ENCODE assay signal across 18 cellular contexts in the genomic region with DNA sequence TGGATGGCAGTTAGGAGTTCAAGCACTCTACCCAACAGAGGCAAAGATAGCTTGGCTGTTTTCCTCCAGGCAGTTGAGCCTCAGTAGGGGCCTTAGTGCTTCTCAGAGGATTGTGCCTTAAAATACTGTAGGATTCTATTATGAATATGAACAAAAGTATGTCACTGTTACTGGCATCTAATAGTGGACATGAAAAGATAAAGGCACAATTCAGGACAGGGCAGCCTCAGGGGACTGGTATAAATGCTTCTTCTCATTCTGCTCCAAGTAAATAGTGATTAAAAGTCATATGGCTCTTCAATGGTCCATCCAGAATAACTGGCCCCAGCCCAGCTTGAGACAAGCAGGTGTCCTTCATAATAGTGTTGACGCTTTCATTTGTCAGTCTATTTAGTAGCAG. TPM values are rescaled to one million over a fixed set of nuclear protein-coding genes. Genes with fewer than 3 reads are reported as not detected.
DNase-seq lines count a peak whose midpoint lies in the region; TF ChIP-seq lines count a peak whose summit lies in the region.
"Had no signal": no experiment of that assay in that cellular context is flagged by ENCODE, and none has a peak within 500 bp of the region (broad histone marks: within the 10 kb centered on the region; RNA-seq: fewer than 3 reads in every experiment).

No MANE protein-coding gene starts in this region.

- H3K36me3 ChIP-seq in CD8-positive, alpha-beta memory T cell (ENCODE audit: insufficient read depth, low read length) = no peaks in the 10 kb centered on the region
- H3K36me3 ChIP-seq: BLaER1, MG63, SJCRH30 had no signal

- H3K36me3 Mint-ChIP-seq in type B pancreatic cell = no peaks in the 10 kb centered on the region
- no peaks in the 10 kb centered on the region for H3K36me3 Mint-ChIP-seq in CD8-positive, alpha-beta memory T cell
- H3K36me3 Mint-ChIP-seq: CD4-positive, CD25-positive, alpha-beta regulatory T cell had no signal

- no peaks in the 10 kb centered on the region for H3K4me1 ChIP-seq in CD8-positive, alpha-beta memory T cell (ENCODE audit: insufficient read depth, low read length)
- H3K4me1 ChIP-seq: BLaER1, SJCRH30 had no signal

- no peak overlapping the region for H3K4me3 ChIP-seq in CD8-positive, alpha-beta memory T cell (ENCODE audit: low read length)
- H3K4me3 ChIP-seq: BLaER1, MG63, PC-9, SJCRH30 had no signal

- peak; percentile 5 for DNase-seq in NCI-H2029 (lab: John Stamatoyannopoulos, UW)
- no peak for DNase-seq in NCI-H2029 treated with DMSO at 0.1 percent for 48 hours (lab: John Stamatoyannopoulos, UW)
- DNase-seq in NCI-H1930 (lab: John Stamatoyannopoulos, UW) = peak; percentile 87 to 92
- DNase-seq in NCI-H774 (lab: John Stamatoyannopoulos, UW) = peak; percentile 58
- DNase-seq in type B pancreatic cell (ENCODE audit: extremely low spot score, unreplicated experiment) = no peak
- DNase-seq in CD8-positive, alpha-beta memory T cell = no peak
- DNase-seq in COLO829 (ENCODE audit: low spot score) = no peak
- DNase-seq: Caco-2; CD4-positive, CD25-positive, alpha-beta regulatory T cell; IMR-90; KG1; MG63; NCI-H1436; NCI-H526 treated with DMSO at 0.1 percent for 48 hours; PC-9; SJCRH30; T-helper 2 cell had no signal

- H3K27ac ChIP-seq in CD8-positive, alpha-beta memory T cell (ENCODE audit: low read depth, low read length) = no peak overlapping the region
- H3K27ac ChIP-seq: BLaER1, PC-9, SJCRH30 had no signal

- H3K27me3 Mint-ChIP-seq in type B pancreatic cell = no peaks in the 10 kb centered on the region
- H3K27me3 Mint-ChIP-seq in CD8-positive, alpha-beta memory T cell = no peaks in the 10 kb centered on the region
- H3K27me3 Mint-ChIP-seq: CD4-positive, CD25-positive, alpha-beta regulatory T cell had no signal

- H3K27ac Mint-ChIP-seq in type B pancreatic cell = no peak overlapping the region
- no peak overlapping the region for H3K27ac Mint-ChIP-seq in CD8-positive, alpha-beta memory T cell
- H3K27ac Mint-ChIP-seq: CD4-positive, CD25-positive, alpha-beta regulatory T cell had no signal

- H3K9me3 ChIP-seq in CD8-positive, alpha-beta memory T cell (ENCODE audit: low read length) = no peaks in the 10 kb centered on the region
- H3K9me3 ChIP-seq: BLaER1, Caco-2, MG63, SJCRH30 had no signal

- no peaks in the 10 kb centered on the region for H3K9me3 Mint-ChIP-seq in type B pancreatic cell
- no peaks in the 10 kb centered on the region for H3K9me3 Mint-ChIP-seq in CD8-positive, alpha-beta memory T cell

- no peaks in the 10 kb centered on the region for H3K4me1 Mint-ChIP-seq in type B pancreatic cell (ENCODE audit: unreplicated experiment)
- no peaks in the 10 kb centered on the region for H3K4me1 Mint-ChIP-seq in CD8-positive, alpha-beta memory T cell
- H3K4me1 Mint-ChIP-seq: CD4-positive, CD25-positive, alpha-beta regulatory T cell had no signal

- H3K4me3 Mint-ChIP-seq in type B pancreatic cell = no peak overlapping the region
- H3K4me3 Mint-ChIP-seq in CD8-positive, alpha-beta memory T cell = no peak overlapping the region
- H3K4me3 Mint-ChIP-seq: CD4-positive, CD25-positive, alpha-beta regulatory T cell had no signal

- CTCF ChIA-PET in CD8-positive, alpha-beta memory T cell (lab: Charles Lee) = no interaction called here

- H3K27me3 ChIP-seq in CD8-positive, alpha-beta memory T cell (ENCODE audit: insufficient read depth, low read length, poor library complexity, severe bottlenecking) = no peaks in the 10 kb centered on the region
- H3K27me3 ChIP-seq: MG63, SJCRH30 had no signal

- TF ChIP-seq CTCF in type B pancreatic cell (conservative IDR thresholded peaks at IDR 0.05) = no peak

- POLR2A ChIA-PET in CD8-positive, alpha-beta memory T cell (lab: Charles Lee) = no interaction called here

RNA-seq across cellular contexts. Expression of gene COL4A6, which starts 17.7 kb away (rescaled TPM):
- total RNA-seq in type B pancreatic cell (ENCODE audit: low replicate concordance) = 20.8 and 51.7 TPM in 2 replicates
- total RNA-seq in CD8-positive, alpha-beta memory T cell = not detected
- not detected for polyA plus RNA-seq in CD8-positive, alpha-beta memory T cell
- total RNA-seq: CD4-positive, CD25-positive, alpha-beta regulatory T cell had no signal
- polyA plus RNA-seq: CD4-positive, CD25-positive, alpha-beta regulatory T cell had no signal

RNA-seq across cellular contexts. Expression of gene COL4A5, which starts 19.2 kb away (rescaled TPM):
- total RNA-seq in type B pancreatic cell (ENCODE audit: low replicate concordance) = 85.1 and 167 TPM in 2 replicates
- not detected for total RNA-seq in CD8-positive, alpha-beta memory T cell
- polyA plus RNA-seq in CD8-positive, alpha-beta memory T cell = not detected
- total RNA-seq: CD4-positive, CD25-positive, alpha-beta regulatory T cell had no signal

Comparison
In these comparisons a context has a peak if more than half of its experiments do, and no peak if none do; other contexts are left out.
1. DNase-seq: peak in NCI-H2029 (single experiment), NCI-H1930 (2 of 2) and NCI-H774 (single experiment); none in NCI-H2029 treated with DMSO at 0.1 percent for 48 hours (single experiment), type B pancreatic cell (single experiment), CD8-positive, alpha-beta memory T cell (0 of 5) and COLO829 (single experiment).
2. RNA of gene COL4A6, which starts 17.7 kb away (total RNA-seq): 20.8 to 51.7 TPM in type B pancreatic cell; not detected in CD8-positive, alpha-beta memory T cell; every median in the first group is over 10 times any median in the second.
3. RNA of gene COL4A5, which starts 19.2 kb away (total RNA-seq): 85.1 to 167 TPM in type B pancreatic cell; not detected in CD8-positive, alpha-beta memory T cell; every median in the first group is over 10 times any median in the second.